ENCODE assay signal across 10 cellular contexts in the genomic region with DNA sequence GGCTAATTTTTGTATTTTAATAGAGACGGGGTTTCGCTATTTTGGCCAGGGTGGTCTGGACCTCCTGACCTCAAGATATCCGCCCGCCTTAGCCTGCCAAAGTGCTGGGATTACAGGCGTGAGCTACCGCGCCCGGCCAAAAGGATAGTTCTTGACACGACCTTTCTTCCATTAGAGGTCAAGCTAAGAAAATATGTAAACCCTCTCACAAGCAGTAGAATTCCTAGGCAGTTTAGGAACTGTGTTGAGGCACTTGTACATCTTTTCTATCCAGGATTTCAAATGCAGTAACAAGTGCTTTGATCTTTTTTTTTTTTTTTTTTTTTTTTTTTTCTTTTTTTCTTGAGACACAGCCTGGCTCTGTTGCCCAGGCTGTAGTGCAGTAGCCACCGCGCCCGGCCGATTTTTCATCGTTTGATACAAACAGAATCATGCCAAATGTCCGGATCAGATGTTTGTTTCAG. TPM values are rescaled to one million over a fixed set of nuclear protein-coding genes. Genes with fewer than 3 reads are reported as not detected.
DNase-seq lines count a peak whose midpoint lies in the region; ATAC-seq and TF ChIP-seq lines count a peak whose summit lies in the region.
"Had no signal": no experiment of that assay in that cellular context is flagged by ENCODE, and none has a peak within 500 bp of the region (broad histone marks: within the 10 kb centered on the region; RNA-seq: fewer than 3 reads in every experiment).

No MANE protein-coding gene starts in this region.

- peaks cover 27% of the 10 kb centered on the region for H3K4me1 ChIP-seq in RWPE2 (ENCODE audit: insufficient read depth, poor library complexity, severe bottlenecking)
- peaks cover 28 to 56% (median 47%) of the 10 kb centered on the region in 4 donors for H3K4me1 ChIP-seq in esophagus muscularis mucosa

- CTCF ChIA-PET in activated naive CD4-positive, alpha-beta T cell treated with anti-CD3 and anti-CD28 coated beads, Interleukin-2, amount 10 ng/mL, durations not matched to agents 7 days and 5 days (lab: Charles Lee): interaction anchor here (1.1 to 2.3 kb wide), 6 partner anchors 12 to 167 kb away, joined by 4 to 10 read pairs (median 8); a partner anchor contains a TSS

- no peak for TF ChIP-seq EP300 in esophagus muscularis mucosa (IDR thresholded peaks at IDR 0.05)

- H3K4me1 Mint-ChIP-seq in activated naive CD4-positive, alpha-beta T cell treated with anti-CD3 and anti-CD28 coated beads, Interleukin-2, amount 10 ng/mL, durations not matched to agents 7 days and 5 days: peaks cover 66% of the 10 kb centered on the region
- peaks cover 79% of the 10 kb centered on the region for H3K4me1 Mint-ChIP-seq in stimulated activated naive CD8-positive, alpha-beta T cell treated with anti-CD3 and anti-CD28 coated beads, Interleukin-15, amount 100 ng/mL, for 72 hours

- WGBS in esophagus muscularis mucosa: 92% methylated on average over 15 of the region's 15 CpGs

- peak overlapping the region; percentile 95 for H3K27ac Mint-ChIP-seq in activated naive CD4-positive, alpha-beta T cell treated with anti-CD3 and anti-CD28 coated beads, Interleukin-2, amount 10 ng/mL, durations not matched to agents 7 days and 5 days
- peak overlapping the region in 1 of 2 donors; percentile 98 for H3K27ac Mint-ChIP-seq in stimulated activated naive CD8-positive, alpha-beta T cell treated with anti-CD3 and anti-CD28 coated beads, Interleukin-15, amount 100 ng/mL, for 72 hours

- H3K4me3 ChIP-seq in RWPE2 (ENCODE audit: severe bottlenecking) (no peak overlapping the region), esophagus muscularis mucosa (no peak overlapping the region)

- DNase-seq in activated naive CD4-positive, alpha-beta T cell treated with anti-CD3 and anti-CD28 coated beads, Interleukin-2, amount 10 ng/mL, durations not matched to agents 7 days and 5 days: no peak
- DNase-seq in activated naive CD4-positive, alpha-beta T cell treated with anti-CD3 and anti-CD28 coated beads, Interleukin-2, amount 50 U/mL, for 16 hours: no peak
- no peak for DNase-seq in RWPE2 (ENCODE audit: low spot score)
- no peak for DNase-seq in esophagus muscularis mucosa (ENCODE audit: extremely low spot score)
- no peak for DNase-seq in stimulated activated naive CD8-positive, alpha-beta T cell treated with anti-CD3 and anti-CD28 coated beads, Interleukin-15, amount 100 ng/mL, for 72 hours
- DNase-seq in T1000 (lab: John Stamatoyannopoulos, UW): no peak
- no peak for DNase-seq in HK-2 (ENCODE audit: unreplicated experiment)
- DNase-seq in NCI-H2171 treated with DMSO at 0.1 percent for 48 hours (lab: John Stamatoyannopoulos, UW): no peak
- DNase-seq: NCI-H1436 treated with DMSO at 0.1 percent for 48 hours had no signal

- H3K9me3 ChIP-seq in RWPE2 (ENCODE audit: severe bottlenecking) (no peaks in the 10 kb centered on the region), esophagus muscularis mucosa (no peaks in the 10 kb centered on the region)
- H3K9me3 ChIP-seq: Peyer's patch had no signal

- H3K27me3 ChIP-seq in RWPE2 (ENCODE audit: insufficient read depth, poor library complexity, severe bottlenecking): no peaks in the 10 kb centered on the region
- no peaks in the 10 kb centered on the region for H3K27me3 ChIP-seq in esophagus muscularis mucosa
- H3K27me3 ChIP-seq: Peyer's patch had no signal

- no peak for ATAC-seq in RWPE2 (ENCODE audit: low read depth)
- no peak for ATAC-seq in stimulated activated naive CD8-positive, alpha-beta T cell treated with anti-CD3 and anti-CD28 coated beads, Interleukin-15, amount 100 ng/mL, for 72 hours

- no peak for TF ChIP-seq CTCF in RWPE2 (IDR thresholded peaks at IDR 0.05; ENCODE audit: poor library complexity, severe bottlenecking)
- no peak for TF ChIP-seq CTCF in esophagus muscularis mucosa (IDR thresholded peaks at IDR 0.05)

- H3K36me3 Mint-ChIP-seq in activated naive CD4-positive, alpha-beta T cell treated with anti-CD3 and anti-CD28 coated beads, Interleukin-2, amount 10 ng/mL, durations not matched to agents 7 days and 5 days: peaks cover 54% of the 10 kb centered on the region

- TF ChIP-seq POLR2A in esophagus muscularis mucosa (IDR thresholded peaks at IDR 0.05; ENCODE audit: low read depth): no peak

- H3K36me3 ChIP-seq in RWPE2 (ENCODE audit: low read depth): peaks cover 45% of the 10 kb centered on the region
- peaks cover under 1 to 27% (median 9%) of the 10 kb centered on the region in 4 donors for H3K36me3 ChIP-seq in esophagus muscularis mucosa

- no peaks in the 10 kb centered on the region for H3K9me3 Mint-ChIP-seq in activated naive CD4-positive, alpha-beta T cell treated with anti-CD3 and anti-CD28 coated beads, Interleukin-2, amount 10 ng/mL, durations not matched to agents 7 days and 5 days
- no peaks in the 10 kb centered on the region for H3K9me3 Mint-ChIP-seq in stimulated activated naive CD8-positive, alpha-beta T cell treated with anti-CD3 and anti-CD28 coated beads, Interleukin-15, amount 100 ng/mL, for 72 hours

- H3K27ac ChIP-seq in RWPE2 (ENCODE audit: poor library complexity, severe bottlenecking) (peak overlapping the region; percentile 76), esophagus muscularis mucosa (replicated peaks in 1 of 4) (peak overlapping the region; percentile 84 to 95 (median 91))

- intact Hi-C loops in esophagus muscularis mucosa (cut with DNase I): no loop called here

- H3K27me3 Mint-ChIP-seq in activated naive CD4-positive, alpha-beta T cell treated with anti-CD3 and anti-CD28 coated beads, Interleukin-2, amount 10 ng/mL, durations not matched to agents 7 days and 5 days: peaks cover 8% of the 10 kb centered on the region
- H3K27me3 Mint-ChIP-seq in stimulated activated naive CD8-positive, alpha-beta T cell treated with anti-CD3 and anti-CD28 coated beads, Interleukin-15, amount 100 ng/mL, for 72 hours: no peaks in the 10 kb centered on the region

- H3K4me3 Mint-ChIP-seq in activated naive CD4-positive, alpha-beta T cell treated with anti-CD3 and anti-CD28 coated beads, Interleukin-2, amount 10 ng/mL, durations not matched to agents 7 days and 5 days: peak overlapping the region; percentile 96
- H3K4me3 Mint-ChIP-seq in stimulated activated naive CD8-positive, alpha-beta T cell treated with anti-CD3 and anti-CD28 coated beads, Interleukin-15, amount 100 ng/mL, for 72 hours: peak overlapping the region; percentile 83 to 98

RNA-seq across cellular contexts. Expression of a gene that starts 1.4 kb away (rescaled TPM):
- total RNA-seq in esophagus muscularis mucosa: 100 to 1,000 TPM in 1 of 4 donors, 10 to 100 TPM in 3; 53.4 to 146 (median 91.2) TPM

RNA-seq across cellular contexts. Expression of a gene that starts 12.7 kb away (rescaled TPM):
- 1,000 to 10,000 TPM in 2 of 4 donors, 100 to 1,000 TPM in 2; 356 to 2,439 (median 1,496) TPM for total RNA-seq in esophagus muscularis mucosa
